In the genomic region with DNA sequence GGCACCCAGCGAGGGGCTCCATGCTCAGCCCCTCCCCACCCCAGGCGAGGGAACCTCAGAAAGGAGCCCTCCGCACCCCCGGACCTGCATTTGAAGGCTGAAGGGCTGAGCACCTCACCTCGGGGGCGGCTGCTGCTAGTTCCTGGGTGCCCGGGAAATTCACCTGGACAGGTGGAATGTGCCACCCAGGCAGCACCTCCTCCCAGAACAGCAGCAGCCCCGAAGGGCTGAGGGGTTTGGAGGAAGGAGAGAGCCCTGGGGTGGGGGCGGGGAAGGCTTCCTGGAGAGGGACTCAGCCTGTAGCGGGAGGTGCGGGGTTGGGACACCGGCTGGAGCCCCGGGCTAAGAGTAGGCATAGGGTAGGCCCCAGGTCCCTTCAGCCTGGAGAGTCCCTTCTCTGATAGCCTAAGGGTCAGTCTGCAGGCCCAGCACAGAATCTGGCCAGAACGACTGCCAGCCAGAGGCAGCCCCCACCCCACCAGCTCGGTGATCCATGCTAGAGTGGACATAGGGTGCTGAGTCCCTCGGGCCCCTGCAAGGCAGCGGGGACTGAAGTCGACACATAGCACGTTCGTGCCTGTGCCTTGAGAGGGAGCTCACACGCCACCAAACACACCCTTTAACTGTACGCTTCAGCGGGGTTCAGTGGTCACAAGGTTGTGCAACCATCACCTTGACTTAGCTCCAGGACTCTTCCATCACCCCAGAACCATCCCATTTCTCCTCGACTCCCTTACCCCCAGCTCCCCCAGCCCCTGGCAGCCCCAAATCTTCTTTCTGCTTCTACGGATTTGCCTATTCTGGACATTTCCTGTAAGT, we compare ENCODE assay signal across 24 cellular contexts.
"Had no signal": no experiment of that assay in that cellular context is flagged by ENCODE, and none has a peak within 500 bp of the region (broad histone marks: within the 10 kb centered on the region; RNA-seq: fewer than 3 reads in every experiment).

No MANE protein-coding gene starts in this region.

- H3K9me3 Mint-ChIP-seq: activated CD8-positive, alpha-beta T cell treated with anti-CD3 and anti-CD28 coated beads for 36 hours; activated naive CD4-positive, alpha-beta T cell treated with anti-CD3 and anti-CD28 coated beads, Interleukin-2, amount 50 U/mL, for 24 hours had no signal

- H3K4me3 ChIP-seq: breast epithelium, colonic mucosa, SJSA1 had no signal

- H3K27ac ChIP-seq: breast epithelium, colonic mucosa, SJSA1 had no signal

- DNase-seq: activated CD4-positive, alpha-beta T cell treated with anti-CD3 and anti-CD28 coated beads for 4 hours; activated CD8-positive, alpha-beta memory T cell treated with anti-CD3 and anti-CD28 coated beads, Interleukin-2, amount 50 U/mL, for 4 hours; activated CD8-positive, alpha-beta T cell treated with anti-CD3 and anti-CD28 coated beads for 36 hours; activated gamma-delta T cell treated with Interleukin-2 at 50 U/mL for 16 hours; activated T-cell treated with anti-CD3 and anti-CD28 coated beads, Interleukin-2, amount 50 U/mL, for 72 hours; aorta; caudate nucleus; colonic mucosa; NCI-H1092 treated with DMSO at 0.1 percent for 48 hours; NCI-H1436; NCI-H1694 treated with DMSO at 0.1 percent for 48 hours; NCI-H2029 treated with DMSO at 0.1 percent for 48 hours; NCI-H510A treated with DMSO at 0.1 percent for 48 hours; NCI-H69; Right ventricle myocardium superior; RPMI8226; SW 1271 had no signal

- ATAC-seq: activated CD4-positive, CD25-positive, alpha-beta regulatory T cell treated with anti-CD3 and anti-CD28 coated beads, Interleukin-2, amount 50 U/mL, for 24 hours; activated CD8-positive, alpha-beta T cell treated with anti-CD3 and anti-CD28 coated beads for 36 hours; activated T-cell treated with anti-CD3 and anti-CD28 coated beads, Interleukin-2, amount 50 U/mL, for 72 hours; SK-N-SH treated with all-trans-retinoic acid at 6 μM for 48 hours had no signal

- H3K36me3 ChIP-seq: breast epithelium, colonic mucosa, SJSA1 had no signal

- H3K4me1 ChIP-seq: breast epithelium, colonic mucosa, SJSA1 had no signal

- H3K27ac Mint-ChIP-seq: activated CD8-positive, alpha-beta T cell treated with anti-CD3 and anti-CD28 coated beads for 36 hours; activated naive CD4-positive, alpha-beta T cell treated with anti-CD3 and anti-CD28 coated beads, Interleukin-2, amount 50 U/mL, for 24 hours; activated T-cell treated with anti-CD3 and anti-CD28 coated beads, Interleukin-2, amount 50 U/mL, for 72 hours; activated T-helper 2 cell treated with anti-CD3 and anti-CD28 coated beads, Interferon-gamma antibody, Interleukin-2, Interleukin-4, amounts not matched to agents 10 μg/mL and 5 μg/mL and 100 μg/mL, durations not matched to agents 14 hours and 24 hours and 36 hours; T-helper 2 cell treated with Interferon-gamma antibody and Interleukin-4, amounts not matched to agents 5 μg/mL and 100 μg/mL, for 36 hours had no signal

- H3K4me3 Mint-ChIP-seq: activated CD8-positive, alpha-beta T cell treated with anti-CD3 and anti-CD28 coated beads for 36 hours; activated naive CD4-positive, alpha-beta T cell treated with anti-CD3 and anti-CD28 coated beads, Interleukin-2, amount 50 U/mL, for 24 hours; activated T-cell treated with anti-CD3 and anti-CD28 coated beads, Interleukin-2, amount 50 U/mL, for 72 hours; T-helper 2 cell treated with Interferon-gamma antibody and Interleukin-4, amounts not matched to agents 5 μg/mL and 100 μg/mL, for 36 hours had no signal

- H3K9me3 ChIP-seq: breast epithelium, colonic mucosa, SJSA1 had no signal

- H3K27me3 ChIP-seq: colonic mucosa had no signal

- H3K36me3 Mint-ChIP-seq: activated naive CD4-positive, alpha-beta T cell treated with anti-CD3 and anti-CD28 coated beads, Interleukin-2, amount 50 U/mL, for 24 hours had no signal
